In the genomic region with DNA sequence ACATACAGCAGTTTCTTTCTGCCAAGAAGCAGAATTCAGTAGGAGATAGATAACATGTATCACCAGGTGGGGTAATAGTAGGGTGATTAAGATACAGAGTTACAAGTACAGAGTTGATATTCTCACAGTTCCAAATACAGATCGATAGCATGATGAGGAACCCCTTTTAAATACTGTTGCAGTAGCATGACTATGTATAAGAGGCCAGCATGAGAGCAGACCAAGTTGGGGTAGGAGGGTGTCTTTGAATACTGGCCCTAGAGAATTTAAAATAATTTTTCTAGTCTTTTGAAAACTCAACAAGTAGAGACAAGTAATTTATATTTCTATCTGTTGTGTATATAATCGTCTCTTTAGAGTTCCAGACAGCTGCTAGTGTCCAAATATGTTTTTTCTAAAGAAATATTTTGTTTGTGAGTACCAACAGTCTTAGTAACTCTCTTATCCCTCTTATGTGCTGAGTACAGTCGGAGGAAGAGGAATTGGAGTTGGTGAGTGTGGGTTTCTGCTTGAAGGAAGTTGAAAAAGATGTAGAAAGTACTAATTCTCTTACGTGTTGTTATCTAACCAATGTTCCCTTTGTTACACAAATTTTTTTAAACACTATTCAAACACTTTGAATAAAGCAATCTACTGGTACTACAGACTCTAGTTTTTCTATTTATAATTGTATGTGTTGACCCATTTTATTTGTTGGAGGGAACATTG, we compare ENCODE assay signal across 8 cellular contexts. TPM values are rescaled to one million over a fixed set of nuclear protein-coding genes. Genes with fewer than 3 reads are reported as not detected.
DNase-seq lines count a peak whose midpoint lies in the region; ATAC-seq lines count a peak whose summit lies in the region.

No MANE protein-coding gene starts in this region.

- no peaks in the 10 kb centered on the region for H3K4me1 ChIP-seq in ectodermal cell (ENCODE audit: control insufficient read depth, insufficient read depth, low read length)

- H3K9me3 ChIP-seq in ectodermal cell (ENCODE audit: control insufficient read depth, low read length): no peaks in the 10 kb centered on the region

- ATAC-seq in GM18868 (IDR thresholded peaks at IDR 0.05; ENCODE audit: unreplicated experiment): no peak
- ATAC-seq in HG03521 (IDR thresholded peaks at IDR 0.05; ENCODE audit: unreplicated experiment): no peak

- DNase-seq in DMS114 treated with DMSO at 0.1 percent for 48 hours (lab: John Stamatoyannopoulos, UW; ENCODE audit: unreplicated experiment) (peak; percentile 43), Kasumi-1 (lab: John Stamatoyannopoulos, UW) (peak; percentile 14 to 34), non-pigmented ciliary epithelial cell (ENCODE audit: low read depth) (peak; percentile 47), NCI-H510A treated with DMSO at 0.1 percent for 48 hours (lab: John Stamatoyannopoulos, UW) (no peak), DMS53 treated with DMSO at 0.1 percent for 48 hours (lab: John Stamatoyannopoulos, UW; ENCODE audit: unreplicated experiment) (no peak)

- 89 to 96% methylated on average over 2 to 4 of the region's 4 CpGs for WGBS in ectodermal cell, 2 experiments

- H3K27ac ChIP-seq in ectodermal cell (ENCODE audit: insufficient read depth, low read depth, low read length, poor library complexity, severe bottlenecking): peak overlapping the region; percentile 3

- H3K27me3 ChIP-seq in ectodermal cell (ENCODE audit: control insufficient read depth, insufficient read depth, low read length, poor library complexity, severe bottlenecking): no peaks in the 10 kb centered on the region

- H3K36me3 ChIP-seq in ectodermal cell (ENCODE audit: control insufficient read depth, insufficient read depth, low read length): no peaks in the 10 kb centered on the region

- H3K4me3 ChIP-seq in ectodermal cell (ENCODE audit: insufficient read depth, low read depth, low read length): no peak overlapping the region

RNA-seq across cellular contexts. Expression of gene LYSMD4, which starts 30.2 kb away (rescaled TPM):
- 16.8 TPM for polyA plus RNA-seq in ectodermal cell (2013, experiment 1 of 4)
- polyA plus RNA-seq in ectodermal cell (2013, experiment 2 of 4): 18.4 TPM
- 13.8 TPM for polyA plus RNA-seq in ectodermal cell (2013, experiment 3 of 4)
- polyA plus RNA-seq in ectodermal cell (2013, experiment 4 of 4): 14.8 TPM

Comparison
In these comparisons a context has a peak if more than half of its experiments do, and no peak if none do; other contexts are left out.
1. DNase-seq: peak in DMS114 treated with DMSO at 0.1 percent for 48 hours (single experiment), Kasumi-1 (2 of 2) and non-pigmented ciliary epithelial cell (single experiment); none in NCI-H510A treated with DMSO at 0.1 percent for 48 hours (single experiment) and DMS53 treated with DMSO at 0.1 percent for 48 hours (single experiment).